8 cellular contexts compared by ENCODE assay signal in genomic region chr1:166875734-166876539, GRCh38. TPM values are rescaled to one million over a fixed set of nuclear protein-coding genes. Genes with fewer than 3 reads are reported as not detected.
DNase-seq lines count a peak whose midpoint lies in the region; ATAC-seq and TF ChIP-seq lines count a peak whose summit lies in the region.

Gene TADA1 (minus strand): TSS chr1:166876264. CDS start chr1:166876233, 31 bp downstream.

- DNase-seq in AG08395 (ENCODE audit: low spot score) (peak; percentile 96), NCI-H226 (peak; percentile 96), WTC11 (ENCODE audit: low spot score) (peak; percentile 99), caudate nucleus (lab: John Stamatoyannopoulos, UW) (peak; percentile 42 to 99 (median 97)), iPS-NIHi7 (ENCODE audit: extremely low spot score) (peak; percentile 94), smooth muscle cell (lab: John Stamatoyannopoulos, UW; ENCODE audit: unreplicated experiment) (peak; percentile 82)

- H3K27me3 ChIP-seq in smooth muscle cell (ENCODE audit: low read depth) = no peaks in the 10 kb centered on the region

- peaks cover 38% of the 10 kb centered on the region for H3K4me1 Mint-ChIP-seq in WTC11

- H3K4me1 ChIP-seq in smooth muscle cell (ENCODE audit: low read depth) = peaks cover 6% of the 10 kb centered on the region

- H3K27me3 Mint-ChIP-seq in WTC11 (ENCODE audit: low read depth) = peaks cover 2% of the 10 kb centered on the region; the same call in 1 of the 2 replicates

- peak within 1 kb of the TSS; percentile 89 for H2AFZ ChIP-seq in smooth muscle cell (ENCODE audit: low read depth)

- POLR2A ChIA-PET in WTC11 (lab: Charles Lee) = interaction anchor here (0.7 to 1.3 kb wide), 7 partner anchors 8 to 678 kb away, joined by 3 to 11 read pairs (median 4); partner anchors contain the start of genes CREG1, POGK and POU2F1

- H4K20me1 ChIP-seq in smooth muscle cell (ENCODE audit: low read depth) = peaks cover 26% of the 10 kb centered on the region

- no peaks in the 10 kb centered on the region for H3F3A ChIP-seq in smooth muscle cell (ENCODE audit: low read depth)

- H3K4me3 Mint-ChIP-seq in WTC11 = peak within 1 kb of the TSS; percentile 94

- peak within 1 kb of the TSS; percentile 69 for H3K9ac ChIP-seq in smooth muscle cell (ENCODE audit: low read depth)

- H3K36me3 Mint-ChIP-seq in WTC11 = peaks cover 5% of the 10 kb centered on the region; the same call in 1 of the 2 replicates

- H3K79me2 ChIP-seq in smooth muscle cell (ENCODE audit: low read depth) = peaks cover 36% of the 10 kb centered on the region

- peaks cover 6% of the 10 kb centered on the region for H3K9me3 Mint-ChIP-seq in WTC11

- peak; percentile 90 for ATAC-seq in GM18909 (IDR thresholded peaks at IDR 0.05; ENCODE audit: poor library complexity, unreplicated experiment)
- ATAC-seq in HG03175 (IDR thresholded peaks at IDR 0.05; ENCODE audit: unreplicated experiment) = peak; percentile 97
- ATAC-seq in WTC11 = peak; percentile 92

- peak within 1 kb of the TSS; percentile 78 for H3K4me3 ChIP-seq in smooth muscle cell

- peak within 1 kb of the TSS; percentile 97 for H3K27ac Mint-ChIP-seq in WTC11

- no peaks in the 10 kb centered on the region for H3K36me3 ChIP-seq in smooth muscle cell (ENCODE audit: low read depth)

- CTCF ChIA-PET in WTC11 (lab: Charles Lee) = interaction anchor here (0.6 to 1.7 kb wide), 12 partner anchors 9 to 1104 kb away, joined by 3 to 23 read pairs (median 4); partner anchors contain the start of gene POGK

- H3K27ac ChIP-seq in caudate nucleus (ENCODE audit: low read depth, low read length) = peak within 1 kb of the TSS; percentile 85
- peak within 1 kb of the TSS; percentile 66 for H3K27ac ChIP-seq in smooth muscle cell (ENCODE audit: low read depth)

- TF ChIP-seq CTCF in WTC11 (IDR thresholded peaks at IDR 0.05) (no peak), smooth muscle cell (IDR thresholded peaks at IDR 0.05; ENCODE audit: borderline replicate concordance, insufficient read depth, poor library complexity, severe bottlenecking) (no peak)

- under 1% methylated on average over 82 of the region's 84 CpGs for WGBS in smooth muscle cell (ENCODE audit: low lambda C conversion rate)

- no peaks in the 10 kb centered on the region for H3K9me3 ChIP-seq in smooth muscle cell (replicated peaks; ENCODE audit: low read depth)

- H3K4me2 ChIP-seq in smooth muscle cell = peak within 1 kb of the TSS; percentile 88

TF ChIP-seq in WTC11, 78 proteins besides CTCF, POLR2A, EP300 and RAD21 (continues in another document):
- TF ChIP-seq MYBL2 (CRISPR knock-in tag; IDR thresholded peaks at IDR 0.05) (no peak), MXD4 (CRISPR knock-in tag; IDR thresholded peaks at IDR 0.05; ENCODE audit: borderline replicate concordance) (no peak), PRRX2 (CRISPR knock-in tag; IDR thresholded peaks at IDR 0.05) (no peak), ARID4B (CRISPR knock-in tag; IDR thresholded peaks at IDR 0.05; ENCODE audit: borderline replicate concordance) (no peak), FOXK1 (CRISPR knock-in tag; IDR thresholded peaks at IDR 0.05) (peak; percentile 73), CREB1 (CRISPR knock-in tag; IDR thresholded peaks at IDR 0.05) (no peak), AFF4 (CRISPR knock-in tag; IDR thresholded peaks at IDR 0.05; ENCODE audit: borderline replicate concordance) (0 out of 2 replicates have a peak, but pooled peaks have one; percentile 73), ERG (CRISPR knock-in tag; IDR thresholded peaks at IDR 0.05) (no peak), ZNF425 (CRISPR knock-in tag; conservative IDR thresholded peaks at IDR 0.05) (no peak), SMAD3 (CRISPR knock-in tag; IDR thresholded peaks at IDR 0.05; ENCODE audit: borderline replicate concordance) (0 out of 2 replicates have a peak, but pooled peaks have one; percentile 33), FOXJ3 (CRISPR knock-in tag; IDR thresholded peaks at IDR 0.05; ENCODE audit: borderline replicate concordance) (no peak)

RNA-seq across cellular contexts. Expression of gene TADA1, which starts in this region (rescaled TPM):
- total RNA-seq in WTC11 (2021) (16.6 to 18.8 TPM (median 17.5 TPM) in 3 replicates), smooth muscle cell (16.3 and 20.8 TPM in 2 replicates)
- polyA plus RNA-seq in smooth muscle cell = 9.1 and 12.2 TPM in 2 replicates

Comparison
In these comparisons a context has a peak if more than half of its experiments do, and no peak if none do; other contexts are left out.
1. Peak in every context shown above with its lines: DNase-seq, ATAC-seq, H3K4me3 ChIP-seq and H3K27ac ChIP-seq.